In genomic region chr17:76534831-76535732, GRCh38 we compare ENCODE assay signal across 1 cellular context.
TF ChIP-seq lines count a peak whose summit lies in the region.

No MANE protein-coding gene starts in this region.

TF ChIP-seq in IMR-90, 13 proteins besides CTCF, POLR2A, EP300 and RAD21 (continued from another document):
- no peak for TF ChIP-seq MAFK (IDR thresholded peaks at IDR 0.05; ENCODE audit: low read depth, low read length)
- TF ChIP-seq FOS (IDR thresholded peaks at IDR 0.05; ENCODE audit: low read depth, low read length) = no peak
- no peak for TF ChIP-seq BHLHE40 (IDR thresholded peaks at IDR 0.05; ENCODE audit: low read depth, low read length)
- TF ChIP-seq NFE2L2 (IDR thresholded peaks at IDR 0.05; ENCODE audit: low read depth, low read length) = no peak
- TF ChIP-seq CEBPB (IDR thresholded peaks at IDR 0.05; ENCODE audit: low read depth, low read length) = no peak
- TF ChIP-seq RCOR1 (IDR thresholded peaks at IDR 0.05; ENCODE audit: insufficient replicate concordance, low read length) = no peak
- TF ChIP-seq MAZ (IDR thresholded peaks at IDR 0.05; ENCODE audit: borderline replicate concordance, low read depth, low read length) = no peak
- no peak for TF ChIP-seq USF2 (IDR thresholded peaks at IDR 0.05; ENCODE audit: low read depth, low read length)
- TF ChIP-seq, protein P1, sequence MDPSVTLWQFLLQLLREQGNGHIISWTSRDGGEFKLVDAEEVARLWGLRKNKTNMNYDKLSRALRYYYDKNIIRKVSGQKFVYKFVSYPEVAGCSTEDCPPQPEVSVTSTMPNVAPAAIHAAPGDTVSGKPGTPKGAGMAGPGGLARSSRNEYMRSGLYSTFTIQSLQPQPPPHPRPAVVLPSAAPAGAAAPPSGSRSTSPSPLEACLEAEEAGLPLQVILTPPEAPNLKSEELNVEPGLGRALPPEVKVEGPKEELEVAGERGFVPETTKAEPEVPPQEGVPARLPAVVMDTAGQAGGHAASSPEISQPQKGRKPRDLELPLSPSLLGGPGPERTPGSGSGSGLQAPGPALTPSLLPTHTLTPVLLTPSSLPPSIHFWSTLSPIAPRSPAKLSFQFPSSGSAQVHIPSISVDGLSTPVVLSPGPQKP (IDR thresholded peaks at IDR 0.05; ENCODE audit: borderline replicate concordance, low read depth, low read length) = no peak
